ENCODE assay signal across 22 cellular contexts in genomic region chr3:135166266-135166825, GRCh38.
"Had no signal": no experiment of that assay in that cellular context is flagged by ENCODE, and none has a peak within 500 bp of the region (broad histone marks: within the 10 kb centered on the region; RNA-seq: fewer than 3 reads in every experiment).

No MANE protein-coding gene starts in this region.

- H3K27me3 ChIP-seq: heart left ventricle, hepatocyte, neutrophil, sigmoid colon, suprapubic skin, transverse colon, upper lobe of right lung, uterus had no signal

- H3K4me1 ChIP-seq: esophagus squamous epithelium, heart left ventricle, parathyroid adenoma, sigmoid colon, suprapubic skin, transverse colon, upper lobe of right lung, uterus had no signal

- H3K9me3 ChIP-seq: esophagus squamous epithelium, heart left ventricle, mucosa of descending colon, neutrophil, sigmoid colon, suprapubic skin, transverse colon, upper lobe of right lung, uterus had no signal

- H3K36me3 ChIP-seq: esophagus squamous epithelium, heart left ventricle, neutrophil, transverse colon, upper lobe of right lung, uterus had no signal

- H3K27ac ChIP-seq: esophagus squamous epithelium, heart left ventricle, hepatocyte, neutrophil, parathyroid adenoma, sigmoid colon, suprapubic skin, transverse colon, upper lobe of right lung, uterus had no signal

- ATAC-seq: effector memory CD8-positive, alpha-beta T cell; heart left ventricle; left lobe of liver; mucosa of descending colon; stimulated activated effector memory CD8-positive, alpha-beta T cell treated with anti-CD3 and anti-CD28 coated beads, Interleukin-12 subunit alpha, Interleukin-12 subunit beta, amount 100 ng/mL, for 72 hours; stimulated activated naive CD8-positive, alpha-beta T cell treated with anti-CD3 and anti-CD28 coated beads, Interleukin-15, Interleukin-2, amounts not matched to agents 100 U/mL and 50 U/mL, for 24 hours; upper lobe of right lung had no signal

- H3K4me3 ChIP-seq: esophagus squamous epithelium, heart left ventricle, hepatocyte, lung, mucosa of descending colon, sigmoid colon, suprapubic skin, transverse colon, upper lobe of right lung, uterus had no signal

- DNase-seq: cortex of kidney; effector memory CD8-positive, alpha-beta T cell; erythroblast; esophagus squamous epithelium; heart left ventricle; kidney; mucosa of descending colon; naive B cell; sigmoid colon; stimulated activated CD4-positive, alpha-beta T cell treated with anti-CD3 and anti-CD28 coated beads, Interleukin-2, amount 100 ng/mL, for 24 hours; stimulated activated CD4-positive, alpha-beta T cell treated with anti-CD3 and anti-CD28 coated beads, Interleukin-4, amount 100 ng/mL, for 24 hours; stimulated activated naive CD8-positive, alpha-beta T cell treated with anti-CD3 and anti-CD28 coated beads, Interleukin-15, Interleukin-2, amounts not matched to agents 100 U/mL and 50 U/mL, for 24 hours; transverse colon; upper lobe of right lung; uterus had no signal
